In genomic region chr10:119768455-119769094, GRCh38 we compare ENCODE assay signal across 1 cellular context.
TF ChIP-seq lines count a peak whose summit lies in the region.

No MANE protein-coding gene starts in this region.

TF ChIP-seq in SK-N-SH treated with all-trans-retinoic acid at 6 μM for 48 hours, 23 proteins besides CTCF, POLR2A, EP300 and RAD21 (continued from another document):
- TF ChIP-seq POU6F1 (CRISPR knock-in tag; IDR thresholded peaks at IDR 0.05; ENCODE audit: borderline replicate concordance, low read depth) (no peak), CSDC2 (CRISPR knock-in tag; IDR thresholded peaks at IDR 0.05) (no peak), CREB5 (CRISPR knock-in tag; IDR thresholded peaks at IDR 0.05; ENCODE audit: low read depth) (no peak), RARB (CRISPR knock-in tag; IDR thresholded peaks at IDR 0.05) (no peak), PPARA (CRISPR knock-in tag; IDR thresholded peaks at IDR 0.05; ENCODE audit: borderline replicate concordance) (no peak), ARNTL (CRISPR knock-in tag; IDR thresholded peaks at IDR 0.05; ENCODE audit: borderline replicate concordance, low read depth) (no peak), ZC3H10 (CRISPR knock-in tag; IDR thresholded peaks at IDR 0.05) (no peak), ZNF70 (CRISPR knock-in tag; IDR thresholded peaks at IDR 0.05) (no peak), BACH2 (CRISPR knock-in tag; IDR thresholded peaks at IDR 0.05; ENCODE audit: borderline replicate concordance) (no peak), ISL1 (CRISPR knock-in tag; IDR thresholded peaks at IDR 0.05) (no peak)
